Comparison of ENCODE assay signal across 3 cellular contexts in genomic region chr2:201042451-201042850, GRCh38. TPM values are rescaled to one million over a fixed set of nuclear protein-coding genes. Genes with fewer than 3 reads are reported as not detected.
DNase-seq lines count a peak whose midpoint lies in the region; ATAC-seq, FAIRE-seq and TF ChIP-seq lines count a peak whose summit lies in the region.
"Not testable (repeated sequence)": the region's sequence is repeated elsewhere in the genome, so short reads cannot be mapped to it uniquely, and the experiment has no call there.

No MANE protein-coding gene starts in this region.

- H3K4me1 ChIP-seq in kidney (ENCODE audit: control insufficient read depth in 1 of 2, insufficient read depth in 1 of 2, low read depth in 1 of 2, low read length in 2 of 2), result not testable (repeated sequence)

- H3K4me1 Mint-ChIP-seq in stimulated activated naive B cell treated with anti-CD40 and anti-IgM and Interleukin-4, amounts not matched to agents 10 μg/mL and 1 μg/mL and 100 μg/mL, for 72 hours, result peaks cover 7 to 14% of the 10 kb centered on the region in 2 donors
- not testable (repeated sequence) for H3K4me1 Mint-ChIP-seq in stimulated activated naive CD8-positive, alpha-beta T cell treated with anti-CD3 and anti-CD28 coated beads, Interleukin-15, amount 100 ng/mL, for 72 hours

- not testable (repeated sequence) for H3K9me3 Mint-ChIP-seq in stimulated activated naive B cell treated with anti-CD40 and anti-IgM and Interleukin-4, amounts not matched to agents 10 μg/mL and 1 μg/mL and 100 μg/mL, for 72 hours; stimulated activated naive CD8-positive, alpha-beta T cell treated with anti-CD3 and anti-CD28 coated beads, Interleukin-15, amount 100 ng/mL, for 72 hours

- FAIRE-seq in kidney (lab: Jason Lieb, UNC), result not testable (repeated sequence)

- H3K4me3 ChIP-seq in kidney (ENCODE audit: low read length in 2 of 2), result not testable (repeated sequence)

- peak overlapping the region; percentile 69 for H3K27ac Mint-ChIP-seq in stimulated activated naive B cell treated with anti-CD40 and anti-IgM and Interleukin-4, amounts not matched to agents 10 μg/mL and 1 μg/mL and 100 μg/mL, for 72 hours
- not testable (repeated sequence) for H3K27ac Mint-ChIP-seq in stimulated activated naive CD8-positive, alpha-beta T cell treated with anti-CD3 and anti-CD28 coated beads, Interleukin-15, amount 100 ng/mL, for 72 hours

- not testable (repeated sequence) for ATAC-seq in stimulated activated naive B cell treated with anti-CD40 and anti-IgM and Interleukin-4, amounts not matched to agents 10 μg/mL and 1 μg/mL and 100 μg/mL, for 72 hours (replicated peaks)
- ATAC-seq in stimulated activated naive CD8-positive, alpha-beta T cell treated with anti-CD3 and anti-CD28 coated beads, Interleukin-15, amount 100 ng/mL, for 72 hours, result peak; percentile 40

- intact Hi-C loops in kidney (cut with DNase I), result not testable (repeated sequence)

- H3K9ac ChIP-seq in kidney (ENCODE audit: low read length in 2 of 2), result not testable (repeated sequence)

- TF ChIP-seq CTCF in kidney (IDR thresholded peaks at IDR 0.05; ENCODE audit: borderline replicate concordance, extremely low read depth, insufficient read depth), result not testable (repeated sequence)

- not testable (repeated sequence) for H3K27ac ChIP-seq in kidney (ENCODE audit: low read depth in 2 of 2, low read length in 2 of 2)

- peak; percentile 66 for DNase-seq in kidney
- not testable (repeated sequence) for DNase-seq in stimulated activated naive B cell treated with anti-CD40 and anti-IgM and Interleukin-4, amounts not matched to agents 10 μg/mL and 1 μg/mL and 100 μg/mL, for 72 hours; stimulated activated naive CD8-positive, alpha-beta T cell treated with anti-CD3 and anti-CD28 coated beads, Interleukin-15, amount 100 ng/mL, for 72 hours

- H3K4me3 Mint-ChIP-seq in stimulated activated naive B cell treated with anti-CD40 and anti-IgM and Interleukin-4, amounts not matched to agents 10 μg/mL and 1 μg/mL and 100 μg/mL, for 72 hours; stimulated activated naive CD8-positive, alpha-beta T cell treated with anti-CD3 and anti-CD28 coated beads, Interleukin-15, amount 100 ng/mL, for 72 hours: not testable (repeated sequence)

- H3K36me3 ChIP-seq in kidney (ENCODE audit: control insufficient read depth in 1 of 2, insufficient read depth in 2 of 2, low read length in 2 of 2), result not testable (repeated sequence)

- not testable (repeated sequence) for H3K27me3 Mint-ChIP-seq in stimulated activated naive B cell treated with anti-CD40 and anti-IgM and Interleukin-4, amounts not matched to agents 10 μg/mL and 1 μg/mL and 100 μg/mL, for 72 hours; stimulated activated naive CD8-positive, alpha-beta T cell treated with anti-CD3 and anti-CD28 coated beads, Interleukin-15, amount 100 ng/mL, for 72 hours

- H3K9me3 ChIP-seq in kidney (ENCODE audit: control insufficient read depth in 1 of 2, low read length in 2 of 2), result not testable (repeated sequence)

- peaks cover 32 to 37% of the 10 kb centered on the region in 2 donors for H3K36me3 Mint-ChIP-seq in stimulated activated naive B cell treated with anti-CD40 and anti-IgM and Interleukin-4, amounts not matched to agents 10 μg/mL and 1 μg/mL and 100 μg/mL, for 72 hours

RNA-seq across cellular contexts. Expression of gene HYCC2, which starts 29.0 kb away (rescaled TPM):
- 30.1 TPM for total RNA-seq in kidney
- 4.0 TPM for polyA plus RNA-seq in kidney (ENCODE audit: insufficient read depth, low read depth, low replicate concordance)

RNA-seq across cellular contexts. Expression of gene NDUFB3, which starts 29.4 kb away (rescaled TPM):
- total RNA-seq in kidney, result 101 TPM
- 309 TPM for polyA plus RNA-seq in kidney (ENCODE audit: insufficient read depth, low read depth, low replicate concordance)
